10 cellular contexts compared by ENCODE assay signal in the genomic region with DNA sequence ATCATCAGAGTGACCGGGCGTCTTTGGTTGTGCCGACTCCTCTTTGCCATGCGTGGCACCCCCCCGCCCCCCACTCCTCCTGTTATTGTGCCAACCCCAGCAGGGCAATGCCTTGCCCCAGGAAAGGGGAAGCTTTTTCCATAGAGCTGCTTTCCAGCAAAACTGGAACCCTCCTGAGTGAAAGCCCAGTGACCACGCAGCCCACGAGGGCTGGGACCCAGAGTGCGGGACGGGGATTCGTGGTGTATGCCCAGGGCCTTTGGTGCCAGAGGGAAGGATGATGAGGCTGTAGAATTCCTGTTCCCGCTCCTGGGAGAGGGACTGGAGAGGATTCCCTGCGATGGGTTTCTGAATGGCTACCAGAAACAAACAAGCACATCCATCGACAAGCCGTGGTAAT.
A peak's percentile ranks its signal among the peaks of the same experiment; 100 is the strongest.
DNase-seq lines count a peak whose midpoint lies in the region; ATAC-seq and TF ChIP-seq lines count a peak whose summit lies in the region.
"Had no signal": no experiment of that assay in that cellular context is flagged by ENCODE, and none has a peak within 500 bp of the region (broad histone marks: within the 10 kb centered on the region; RNA-seq: fewer than 3 reads in every experiment).

No MANE protein-coding gene starts in this region.

- H4K20me1 ChIP-seq in hepatocyte (ENCODE audit: insufficient read depth, poor library complexity, severe bottlenecking) (no peaks in the 10 kb centered on the region), smooth muscle cell (ENCODE audit: low read depth) (no peaks in the 10 kb centered on the region)

- H3K79me2 ChIP-seq in hepatocyte (no peaks in the 10 kb centered on the region), smooth muscle cell (ENCODE audit: low read depth) (no peaks in the 10 kb centered on the region)

- WGBS in hepatocyte (ENCODE audit: low lambda C conversion rate, missing lambda C conversion rate), result 58% methylated on average over 14 of the region's 14 CpGs
- 57% methylated on average over 14 of the region's 14 CpGs for WGBS in smooth muscle cell (ENCODE audit: low lambda C conversion rate)

- H3K9ac ChIP-seq in smooth muscle cell (ENCODE audit: low read depth), result peak overlapping the region; percentile 26

- no peaks in the 10 kb centered on the region for H3K36me3 Mint-ChIP-seq in WTC11

- H2AFZ ChIP-seq in hepatocyte, result peak overlapping the region; percentile 63
- peak overlapping the region; percentile 75 for H2AFZ ChIP-seq in smooth muscle cell (ENCODE audit: low read depth)

- POLR2A ChIA-PET in WTC11 (lab: Charles Lee), result interaction anchor here (0.7 kb wide), 1 partner anchor 56 kb away, joined by 4 read pairs; no protein-coding TSS in a partner anchor

- H3K36me3 ChIP-seq in hepatocyte (replicated peaks; ENCODE audit: insufficient read depth, low read depth) (no peaks in the 10 kb centered on the region), smooth muscle cell (ENCODE audit: low read depth) (no peaks in the 10 kb centered on the region)
- H3K36me3 ChIP-seq: gastroesophageal sphincter had no signal

- H3K4me3 ChIP-seq in hepatocyte (no peak overlapping the region), smooth muscle cell (peak overlapping the region; percentile 39)

- DNase-seq in DMS 273 (lab: John Stamatoyannopoulos, UW; ENCODE audit: unreplicated experiment) (peak; percentile 40), DMS 273 treated with DMSO at 0.1 percent for 48 hours (lab: John Stamatoyannopoulos, UW) (no peak), WTC11 (ENCODE audit: low spot score) (no peak), hepatocyte (ENCODE audit: low spot score) (no peak), smooth muscle cell (lab: John Stamatoyannopoulos, UW; ENCODE audit: unreplicated experiment) (no peak), NCI-H1694 (lab: John Stamatoyannopoulos, UW) (no peak), SW480 (ENCODE audit: low spot score) (no peak)

- H3F3A ChIP-seq in smooth muscle cell (ENCODE audit: low read depth), result peaks cover 4% of the 10 kb centered on the region

- H3K27me3 Mint-ChIP-seq in WTC11 (ENCODE audit: low read depth), result peaks cover 29% of the 10 kb centered on the region

- H3K27ac ChIP-seq in hepatocyte, result no peak overlapping the region
- H3K27ac ChIP-seq in smooth muscle cell (ENCODE audit: low read depth), result no peak overlapping the region
- H3K27ac ChIP-seq: 22Rv1, gastroesophageal sphincter had no signal

- no peaks in the 10 kb centered on the region for H3K9me2 ChIP-seq in hepatocyte (replicated peaks; ENCODE audit: insufficient read depth)

- H3K4me3 Mint-ChIP-seq in WTC11, result peak overlapping the region; percentile 45

- CTCF ChIA-PET in WTC11 (lab: Charles Lee), result interaction anchor here (0.9 to 2.5 kb wide), 6 partner anchors 20 to 473 kb away, joined by 3 to 8 read pairs (median 6); no protein-coding TSS in a partner anchor

- H3K27me3 ChIP-seq in hepatocyte (peaks cover 5% of the 10 kb centered on the region), smooth muscle cell (ENCODE audit: low read depth) (no peaks in the 10 kb centered on the region)
- H3K27me3 ChIP-seq: gastroesophageal sphincter had no signal

- ATAC-seq in WTC11 (peak; percentile 26), HG03097 (IDR thresholded peaks at IDR 0.05; ENCODE audit: low FRiP score, unreplicated experiment) (no peak)
- ATAC-seq: gastroesophageal sphincter had no signal

- H3K4me1 ChIP-seq in hepatocyte (ENCODE audit: insufficient read depth) (no peaks in the 10 kb centered on the region), smooth muscle cell (ENCODE audit: low read depth) (peaks cover 10% of the 10 kb centered on the region)

- H3K4me2 ChIP-seq in hepatocyte (peak overlapping the region; percentile 78), smooth muscle cell (peak overlapping the region; percentile 84)

- no peak for TF ChIP-seq CTCF in WTC11 (IDR thresholded peaks at IDR 0.05)
- no peak for TF ChIP-seq CTCF in hepatocyte (IDR thresholded peaks at IDR 0.05; ENCODE audit: poor library complexity)
- TF ChIP-seq CTCF in smooth muscle cell (IDR thresholded peaks at IDR 0.05; ENCODE audit: borderline replicate concordance, insufficient read depth, poor library complexity, severe bottlenecking), result no peak

- no peak overlapping the region for H3K27ac Mint-ChIP-seq in WTC11

- peaks cover 28% of the 10 kb centered on the region for H3K4me1 Mint-ChIP-seq in WTC11

- H3K9me3 Mint-ChIP-seq in WTC11, result no peaks in the 10 kb centered on the region

- H3K9me3 ChIP-seq in hepatocyte (ENCODE audit: low read depth) (no peaks in the 10 kb centered on the region), smooth muscle cell (replicated peaks; ENCODE audit: low read depth) (no peaks in the 10 kb centered on the region)
- H3K9me3 ChIP-seq: gastroesophageal sphincter had no signal

TF ChIP-seq in WTC11, 78 proteins besides CTCF, POLR2A, EP300 and RAD21:
- TF ChIP-seq NFATC4 (CRISPR knock-in tag; IDR thresholded peaks at IDR 0.05) (no peak), CREM (CRISPR knock-in tag; IDR thresholded peaks at IDR 0.05) (no peak), ZNF263 (CRISPR knock-in tag; IDR thresholded peaks at IDR 0.05; ENCODE audit: low read depth) (no peak), ZNF219 (CRISPR knock-in tag; IDR thresholded peaks at IDR 0.05; ENCODE audit: borderline replicate concordance) (no peak), NFYB (CRISPR knock-in tag; conservative IDR thresholded peaks at IDR 0.05; ENCODE audit: low read depth) (no peak)
- TF ChIP-seq, protein P1, sequence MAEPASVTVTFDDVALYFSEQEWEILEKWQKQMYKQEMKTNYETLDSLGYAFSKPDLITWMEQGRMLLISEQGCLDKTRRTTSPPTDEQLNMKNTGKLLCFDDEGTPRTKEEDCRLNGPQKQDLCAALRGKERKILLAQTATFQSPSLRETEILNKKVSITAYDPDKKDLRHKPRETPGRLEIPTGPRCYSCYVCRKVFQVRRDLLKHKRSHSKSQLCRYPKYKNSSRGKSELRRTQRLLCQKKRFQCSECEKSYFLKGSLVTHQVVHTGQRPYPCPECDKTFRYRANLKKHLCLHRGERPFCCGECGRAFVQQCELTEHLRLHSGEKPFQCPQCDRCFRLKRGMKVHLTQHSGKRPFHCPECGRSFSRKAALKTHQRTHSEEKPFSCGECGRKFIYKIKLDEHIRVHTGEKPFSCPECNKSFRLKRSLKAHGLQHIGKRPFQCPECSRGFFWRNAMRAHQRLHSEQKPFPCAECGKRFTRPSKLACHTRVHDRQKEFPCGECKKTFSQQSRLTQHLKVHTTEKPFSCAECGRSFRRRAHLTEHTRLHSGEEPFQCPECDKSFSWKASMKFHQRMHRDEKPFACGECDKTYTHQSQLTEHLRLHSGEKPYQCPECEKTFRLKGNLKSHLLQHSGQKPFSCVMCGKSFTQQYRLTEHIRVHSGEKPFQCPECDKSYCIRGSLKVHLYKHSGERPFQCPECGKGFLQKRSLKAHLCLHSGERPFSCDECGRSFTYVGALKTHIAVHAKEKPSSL (CRISPR knock-in tag; conservative IDR thresholded peaks at IDR 0.05), result no peak
- TF ChIP-seq, protein P2, sequence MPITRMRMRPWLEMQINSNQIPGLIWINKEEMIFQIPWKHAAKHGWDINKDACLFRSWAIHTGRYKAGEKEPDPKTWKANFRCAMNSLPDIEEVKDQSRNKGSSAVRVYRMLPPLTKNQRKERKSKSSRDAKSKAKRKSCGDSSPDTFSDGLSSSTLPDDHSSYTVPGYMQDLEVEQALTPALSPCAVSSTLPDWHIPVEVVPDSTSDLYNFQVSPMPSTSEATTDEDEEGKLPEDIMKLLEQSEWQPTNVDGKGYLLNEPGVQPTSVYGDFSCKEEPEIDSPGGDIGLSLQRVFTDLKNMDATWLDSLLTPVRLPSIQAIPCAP (CRISPR knock-in tag; IDR thresholded peaks at IDR 0.05), result no peak
